8 cellular contexts compared by ENCODE assay signal in genomic region chr10:102131286-102132170, GRCh38. TPM values are rescaled to one million over a fixed set of nuclear protein-coding genes. Genes with fewer than 3 reads are reported as not detected.
DNase-seq lines count a peak whose midpoint lies in the region; ATAC-seq, FAIRE-seq and TF ChIP-seq lines count a peak whose summit lies in the region.

No MANE protein-coding gene starts in this region.

- H3K9me2 ChIP-seq in PC-9 (ENCODE audit: insufficient read depth) = no peaks in the 10 kb centered on the region

- BruUV-seq in PC-9 (replicated peaks; lab: Mats Ljungman, UMichigan) = no TSS peak
- BruUV-seq in endothelial cell of umbilical vein (replicated peaks; lab: Mats Ljungman, UMichigan) = no TSS peak

- H3F3A ChIP-seq in PC-9 (ENCODE audit: insufficient read depth, low read depth) (peaks cover 13% of the 10 kb centered on the region), smooth muscle cell (ENCODE audit: low read depth) (peaks cover 13% of the 10 kb centered on the region)

- dilution Hi-C loops in endothelial cell of umbilical vein (cut with MboI; ENCODE audit: extremely low pct_ligation_motif_present, low sequenced_read_pairs) = no loop called here

- 81% methylated on average over 8 of the region's 8 CpGs for WGBS in smooth muscle cell (ENCODE audit: low lambda C conversion rate)

- TF ChIP-seq CTCF in PC-9 (conservative IDR thresholded peaks at IDR 0.05) = no peak
- TF ChIP-seq CTCF in endothelial cell of umbilical vein (IDR thresholded peaks at IDR 0.05; ENCODE audit: extremely low read depth in 1 of 2, insufficient read depth in 1 of 2, low read depth in 1 of 2, low read length in 2 of 2) = no peak
- TF ChIP-seq CTCF in smooth muscle cell (IDR thresholded peaks at IDR 0.05; ENCODE audit: borderline replicate concordance, insufficient read depth, poor library complexity, severe bottlenecking) = no peak

- H3K9me3 Mint-ChIP-seq in activated CD4-positive, alpha-beta T cell treated with anti-CD3 and anti-CD28 coated beads, Interleukin-2, amount 10 ng/mL, durations not matched to agents 7 days and 5 days = no peaks in the 10 kb centered on the region
- H3K9me3 Mint-ChIP-seq in activated CD4-positive, alpha-beta T cell treated with anti-CD3 and anti-CD28 coated beads, Interleukin-2, amount 10 ng/mL, durations not matched to agents 24 days and 14 days = no peaks in the 10 kb centered on the region

- peaks cover 37% of the 10 kb centered on the region for H3K79me2 ChIP-seq in PC-9 (ENCODE audit: low read depth)
- H3K79me2 ChIP-seq in endothelial cell of umbilical vein (ENCODE audit: control insufficient read depth, insufficient read depth, low read length) = peaks cover 36% of the 10 kb centered on the region
- H3K79me2 ChIP-seq in smooth muscle cell (ENCODE audit: low read depth) = peaks cover 33% of the 10 kb centered on the region

- H3K4me3 ChIP-seq in PC-9 = no peak overlapping the region
- H3K4me3 ChIP-seq in endothelial cell of umbilical vein (replicated peaks in 1 of 3; ENCODE audit: insufficient read depth in 1 of 3, low read depth in 1 of 3, low read length in 3 of 3) = no peak overlapping the region
- no peak overlapping the region for H3K4me3 ChIP-seq in smooth muscle cell

- H4K20me1 ChIP-seq in PC-9 (ENCODE audit: insufficient read depth) = peaks cover 26% of the 10 kb centered on the region
- peaks cover 2% of the 10 kb centered on the region for H4K20me1 ChIP-seq in endothelial cell of umbilical vein (replicated peaks; ENCODE audit: control insufficient read depth, extremely low read depth, insufficient read depth, low read length)
- peaks cover 30% of the 10 kb centered on the region for H4K20me1 ChIP-seq in smooth muscle cell (ENCODE audit: low read depth)

- no peak overlapping the region for H3K9ac ChIP-seq in endothelial cell of umbilical vein (replicated peaks; ENCODE audit: extremely low read depth, insufficient read depth, low read length)
- H3K9ac ChIP-seq in smooth muscle cell (ENCODE audit: low read depth) = no peak overlapping the region

- POLR2A ChIA-PET in activated CD4-positive, alpha-beta T cell treated with anti-CD3 and anti-CD28 coated beads, Interleukin-2, amount 10 ng/mL, durations not matched to agents 7 days and 5 days (lab: Charles Lee) = no interaction called here
- POLR2A ChIA-PET in PC-9 (lab: Charles Lee; ENCODE audit: unreplicated experiment) (interaction anchor here (0.7 kb wide), 1 partner anchor 19 kb away, joined by 11 read pairs; no protein-coding TSS in a partner anchor), endothelial cell of umbilical vein (lab: Charles Lee) (no interaction called here)

- H3K36me3 ChIP-seq in PC-9 (ENCODE audit: low read depth) = no peaks in the 10 kb centered on the region; the same call in 1 of the 2 replicates
- H3K36me3 ChIP-seq in endothelial cell of umbilical vein (ENCODE audit: control insufficient read depth in 2 of 2, extremely low read depth in 1 of 2, insufficient read depth in 2 of 2, low read length in 2 of 2) = no peaks in the 10 kb centered on the region
- no peaks in the 10 kb centered on the region for H3K36me3 ChIP-seq in smooth muscle cell (ENCODE audit: low read depth)

- peaks cover 33% of the 10 kb centered on the region for H3K4me1 Mint-ChIP-seq in activated CD4-positive, alpha-beta T cell treated with anti-CD3 and anti-CD28 coated beads, Interleukin-2, amount 10 ng/mL, durations not matched to agents 7 days and 5 days
- H3K4me1 Mint-ChIP-seq in activated CD4-positive, alpha-beta T cell treated with anti-CD3 and anti-CD28 coated beads, Interleukin-2, amount 10 ng/mL, durations not matched to agents 24 days and 14 days = peaks cover 29% of the 10 kb centered on the region

- no peak overlapping the region for H3K4me3 Mint-ChIP-seq in activated CD4-positive, alpha-beta T cell treated with anti-CD3 and anti-CD28 coated beads, Interleukin-2, amount 10 ng/mL, durations not matched to agents 7 days and 5 days
- H3K4me3 Mint-ChIP-seq in activated CD4-positive, alpha-beta T cell treated with anti-CD3 and anti-CD28 coated beads, Interleukin-2, amount 10 ng/mL, durations not matched to agents 24 days and 14 days = no peak overlapping the region

- peak overlapping the region; percentile 99 for H3K27ac Mint-ChIP-seq in activated CD4-positive, alpha-beta T cell treated with anti-CD3 and anti-CD28 coated beads, Interleukin-2, amount 10 ng/mL, durations not matched to agents 7 days and 5 days
- no peak overlapping the region for H3K27ac Mint-ChIP-seq in activated CD4-positive, alpha-beta T cell treated with anti-CD3 and anti-CD28 coated beads, Interleukin-2, amount 10 ng/mL, durations not matched to agents 24 days and 14 days

- H3K4me1 ChIP-seq in PC-9 (replicated peaks; ENCODE audit: insufficient read depth) = peaks cover 30% of the 10 kb centered on the region
- H3K4me1 ChIP-seq in endothelial cell of umbilical vein (ENCODE audit: control insufficient read depth, extremely low read depth, insufficient read depth, low read length) = peaks cover 20% of the 10 kb centered on the region
- H3K4me1 ChIP-seq in smooth muscle cell (ENCODE audit: low read depth) = peaks cover 24% of the 10 kb centered on the region

- no peaks in the 10 kb centered on the region for H3K9me1 ChIP-seq in endothelial cell of umbilical vein (replicated peaks; ENCODE audit: control insufficient read depth, extremely low read depth, insufficient read depth, low read length)

- H3K9me3 ChIP-seq in PC-9 (ENCODE audit: insufficient read depth, low read depth) (no peaks in the 10 kb centered on the region), endothelial cell of umbilical vein (replicated peaks; ENCODE audit: control insufficient read depth, insufficient read depth, low read length) (no peaks in the 10 kb centered on the region), smooth muscle cell (replicated peaks; ENCODE audit: low read depth) (no peaks in the 10 kb centered on the region)

- H3K4me2 ChIP-seq in PC-9 = peak overlapping the region; percentile 85; the same call in 1 of the 2 replicates
- H3K4me2 ChIP-seq in endothelial cell of umbilical vein (ENCODE audit: insufficient read depth, low read length) = no peak overlapping the region
- peak overlapping the region; percentile 82 for H3K4me2 ChIP-seq in smooth muscle cell

- no peaks in the 10 kb centered on the region for H3K27me3 ChIP-seq in PC-9 (ENCODE audit: insufficient read depth, low read depth)
- H3K27me3 ChIP-seq in endothelial cell of umbilical vein (ENCODE audit: control insufficient read depth in 2 of 2, insufficient read depth in 2 of 2, low read length in 2 of 2) = no peaks in the 10 kb centered on the region
- H3K27me3 ChIP-seq in smooth muscle cell (ENCODE audit: low read depth) = no peaks in the 10 kb centered on the region

- intact Hi-C loops in activated CD4-positive, alpha-beta T cell treated with anti-CD3 and anti-CD28 coated beads, Interleukin-2, amount 10 ng/mL, durations not matched to agents 24 days and 14 days (cut with micrococcal nuclease) = loop anchor here (1.0 to 5.0 kb wide), 9 partner anchors 12 to 371 kb away; partner anchors contain the start of genes ACTR1A, ARMH3, GBF1 and HPS6
- intact Hi-C loops in PC-9 (cut with micrococcal nuclease; ENCODE audit: unreplicated experiment) (loop anchor here (1.0 to 2.0 kb wide), 3 partner anchors 15 to 291 kb away; partner anchors contain the start of gene NOLC1), endothelial cell of umbilical vein (cut with micrococcal nuclease) (loop anchor here (1.0 to 2.0 kb wide), 3 partner anchors 11 to 313 kb away; partner anchors contain the start of genes LDB1, NOLC1 and OGA)

- no peak for TF ChIP-seq POLR2A in endothelial cell of umbilical vein (IDR thresholded peaks at IDR 0.05; ENCODE audit: low read depth, low read length)

- H3K36me3 Mint-ChIP-seq in activated CD4-positive, alpha-beta T cell treated with anti-CD3 and anti-CD28 coated beads, Interleukin-2, amount 10 ng/mL, durations not matched to agents 7 days and 5 days (ENCODE audit: low read depth) = peaks cover 12% of the 10 kb centered on the region
- peaks cover 25% of the 10 kb centered on the region for H3K36me3 Mint-ChIP-seq in activated CD4-positive, alpha-beta T cell treated with anti-CD3 and anti-CD28 coated beads, Interleukin-2, amount 10 ng/mL, durations not matched to agents 24 days and 14 days (ENCODE audit: low read depth)

- DNase-seq in activated CD4-positive, alpha-beta T cell treated with anti-CD3 and anti-CD28 coated beads, Interleukin-2, amount 10 ng/mL, durations not matched to agents 7 days and 5 days = no peak
- no peak for DNase-seq in activated CD4-positive, alpha-beta T cell treated with anti-CD3 and anti-CD28 coated beads, Interleukin-2, amount 10 ng/mL, durations not matched to agents 24 days and 14 days
- DNase-seq in PC-9 (peak in 1 of 2 experiments; percentile 54), endothelial cell of umbilical vein (ENCODE audit: low read depth, low spot score) (no peak), smooth muscle cell (lab: John Stamatoyannopoulos, UW; ENCODE audit: unreplicated experiment) (no peak), NCI-H69 (lab: John Stamatoyannopoulos, UW) (no peak)
- no peak for DNase-seq in activated CD4-positive, alpha-beta T cell treated with anti-CD3 and anti-CD28 coated beads, Interleukin-2, amount 50 U/mL, for 4 hours

- H2AFZ ChIP-seq in PC-9 (peak overlapping the region; percentile 77; the same call in 1 of the 2 replicates), endothelial cell of umbilical vein (ENCODE audit: low read depth, low read length) (no peak overlapping the region), smooth muscle cell (ENCODE audit: low read depth) (peak overlapping the region; percentile 70)

- no peak for FAIRE-seq in endothelial cell of umbilical vein (lab: Jason Lieb, UNC)

- CTCF ChIA-PET in activated CD4-positive, alpha-beta T cell treated with anti-CD3 and anti-CD28 coated beads, Interleukin-2, amount 10 ng/mL, durations not matched to agents 7 days and 5 days (lab: Charles Lee) = interaction anchor here (0.6 to 2.6 kb wide), 11 partner anchors 9 to 1757 kb away, joined by 3 to 30 read pairs (median 4); partner anchors contain the start of gene NOLC1
- CTCF ChIA-PET in PC-9 (lab: Charles Lee) (interaction anchor here (0.7 kb wide), 1 partner anchor 54 kb away, joined by 8 read pairs; no protein-coding TSS in a partner anchor), endothelial cell of umbilical vein (lab: Charles Lee) (interaction anchor here (0.9 to 1.9 kb wide), 4 partner anchors 8 to 220 kb away, joined by 3 to 10 read pairs (median 4); no protein-coding TSS in a partner anchor)

- no peak for ATAC-seq in HG03175 (IDR thresholded peaks at IDR 0.05; ENCODE audit: unreplicated experiment)

- H3K27me3 Mint-ChIP-seq in activated CD4-positive, alpha-beta T cell treated with anti-CD3 and anti-CD28 coated beads, Interleukin-2, amount 10 ng/mL, durations not matched to agents 7 days and 5 days = no peaks in the 10 kb centered on the region
- H3K27me3 Mint-ChIP-seq in activated CD4-positive, alpha-beta T cell treated with anti-CD3 and anti-CD28 coated beads, Interleukin-2, amount 10 ng/mL, durations not matched to agents 24 days and 14 days = no peaks in the 10 kb centered on the region

- H3K27ac ChIP-seq in PC-9 (no peak overlapping the region), endothelial cell of umbilical vein (ENCODE audit: insufficient read depth, low read depth, low read length) (no peak overlapping the region), smooth muscle cell (ENCODE audit: low read depth) (peak overlapping the region; percentile 59)

RNA-seq across cellular contexts. Expression of gene PPRC1, which starts 1.3 kb away (rescaled TPM):
- 10 to 100 TPM; 47.7 to 49.4 TPM for total RNA-seq in activated CD4-positive, alpha-beta T cell treated with anti-CD3 and anti-CD28 coated beads, Interleukin-2, amount 10 ng/mL, durations not matched to agents 7 days and 5 days
- total RNA-seq in activated CD4-positive, alpha-beta T cell treated with anti-CD3 and anti-CD28 coated beads, Interleukin-2, amount 10 ng/mL, durations not matched to agents 24 days and 14 days = 111 and 113 TPM in 2 replicates
- total RNA-seq in PC-9 (2021) (22.9 and 25.1 TPM in 2 replicates), endothelial cell of umbilical vein (49.9 and 52.9 TPM in 2 replicates), smooth muscle cell (22.2 and 38.1 TPM in 2 replicates)
- polyA plus RNA-seq in endothelial cell of umbilical vein (26.1 and 27.0 TPM in 2 replicates), smooth muscle cell (36.0 and 39.0 TPM in 2 replicates)
- 21.3 and 22.0 TPM in 2 replicates for polyA plus RNA-seq in endothelial cell of umbilical vein (2011; cell fraction: cytosol; rRNA removed)
- 79.9 and 81.1 TPM in 2 replicates for polyA plus RNA-seq in endothelial cell of umbilical vein (2011; cell fraction: nucleus; rRNA removed)
- 33.8 and 34.1 TPM in 2 replicates for polyA plus RNA-seq in endothelial cell of umbilical vein (2012)
- 46.1 and 48.0 TPM in 2 replicates for polyA minus RNA-seq in endothelial cell of umbilical vein
- 24.3 TPM for polyA minus RNA-seq in endothelial cell of umbilical vein (2011; cell fraction: cytosol; rRNA and poly(A)+ RNA removed)
- polyA minus RNA-seq in endothelial cell of umbilical vein (2011; cell fraction: nucleus; rRNA and poly(A)+ RNA removed) = 34.3 and 47.4 TPM in 2 replicates

RNA-seq across cellular contexts. Expression of gene LDB1, which starts 11.4 kb away (rescaled TPM):
- 100 to 1,000 TPM in 1 of 2 experiments, 10 to 100 TPM in 1; 96.2 to 105 TPM for total RNA-seq in activated CD4-positive, alpha-beta T cell treated with anti-CD3 and anti-CD28 coated beads, Interleukin-2, amount 10 ng/mL, durations not matched to agents 7 days and 5 days
- 76.4 and 78.2 TPM in 2 replicates for total RNA-seq in activated CD4-positive, alpha-beta T cell treated with anti-CD3 and anti-CD28 coated beads, Interleukin-2, amount 10 ng/mL, durations not matched to agents 24 days and 14 days
- total RNA-seq in PC-9 (2021) (31.2 and 38.5 TPM in 2 replicates), endothelial cell of umbilical vein (65.7 and 67.7 TPM in 2 replicates), smooth muscle cell (52.5 and 56.3 TPM in 2 replicates)
- polyA plus RNA-seq in endothelial cell of umbilical vein (137 and 149 TPM in 2 replicates), smooth muscle cell (34.4 and 42.9 TPM in 2 replicates)
- 73.3 and 78.4 TPM in 2 replicates for polyA plus RNA-seq in endothelial cell of umbilical vein (2011; cell fraction: cytosol; rRNA removed)
- 307 and 369 TPM in 2 replicates for polyA plus RNA-seq in endothelial cell of umbilical vein (2011; cell fraction: nucleus; rRNA removed)
- polyA plus RNA-seq in endothelial cell of umbilical vein (2012) = 64.8 and 70.6 TPM in 2 replicates
- 153 and 184 TPM in 2 replicates for polyA minus RNA-seq in endothelial cell of umbilical vein
- polyA minus RNA-seq in endothelial cell of umbilical vein (2011; cell fraction: cytosol; rRNA and poly(A)+ RNA removed) = 33.7 TPM
- 78.4 and 81.0 TPM in 2 replicates for polyA minus RNA-seq in endothelial cell of umbilical vein (2011; cell fraction: nucleus; rRNA and poly(A)+ RNA removed)

RNA-seq across cellular contexts. Expression of gene NOLC1, which starts 20.7 kb away (rescaled TPM):
- 10 to 100 TPM; 80.5 to 81.3 TPM for total RNA-seq in activated CD4-positive, alpha-beta T cell treated with anti-CD3 and anti-CD28 coated beads, Interleukin-2, amount 10 ng/mL, durations not matched to agents 7 days and 5 days
- 268 and 281 TPM in 2 replicates for total RNA-seq in activated CD4-positive, alpha-beta T cell treated with anti-CD3 and anti-CD28 coated beads, Interleukin-2, amount 10 ng/mL, durations not matched to agents 24 days and 14 days
- 58.3 and 59.5 TPM in 2 replicates for total RNA-seq in PC-9 (2021)
- 68.2 and 73.1 TPM in 2 replicates for total RNA-seq in endothelial cell of umbilical vein
- 26.0 and 32.1 TPM in 2 replicates for polyA plus RNA-seq in endothelial cell of umbilical vein
- polyA plus RNA-seq in endothelial cell of umbilical vein (2011; cell fraction: cytosol; rRNA removed) = 54.2 and 70.4 TPM in 2 replicates
- 60.0 and 83.8 TPM in 2 replicates for polyA plus RNA-seq in endothelial cell of umbilical vein (2011; cell fraction: nucleus; rRNA removed)
- 69.4 and 83.2 TPM in 2 replicates for polyA plus RNA-seq in endothelial cell of umbilical vein (2012)
- polyA minus RNA-seq in endothelial cell of umbilical vein = 29.8 and 32.6 TPM in 2 replicates
- polyA minus RNA-seq in endothelial cell of umbilical vein (2011; cell fraction: cytosol; rRNA and poly(A)+ RNA removed) = 116 TPM
- polyA minus RNA-seq in endothelial cell of umbilical vein (2011; cell fraction: nucleus; rRNA and poly(A)+ RNA removed) = 10.9 and 13.1 TPM in 2 replicates
- 41.2 and 50.5 TPM in 2 replicates for total RNA-seq in smooth muscle cell
- polyA plus RNA-seq in smooth muscle cell = 44.4 and 46.6 TPM in 2 replicates
